ENCODE assay signal across 17 cellular contexts in genomic region chr12:62635630-62636029, GRCh38.
DNase-seq lines count a peak whose midpoint lies in the region; ATAC-seq and TF ChIP-seq lines count a peak whose summit lies in the region.
"Had no signal": no experiment of that assay in that cellular context is flagged by ENCODE, and none has a peak within 500 bp of the region (broad histone marks: within the 10 kb centered on the region; RNA-seq: fewer than 3 reads in every experiment).

No MANE protein-coding gene starts in this region.

- peaks cover 11% of the 10 kb centered on the region for H3K27me3 Mint-ChIP-seq in brain
- H3K27me3 Mint-ChIP-seq in activated naive CD4-positive, alpha-beta T cell treated with anti-CD3 and anti-CD28 coated beads for 36 hours (ENCODE audit: low read depth), result peaks cover 48% of the 10 kb centered on the region

- intact Hi-C loops in thyroid gland (cut with DNase I), result no loop called here
- intact Hi-C loops in activated naive CD4-positive, alpha-beta T cell treated with anti-CD3 and anti-CD28 coated beads for 36 hours (cut with micrococcal nuclease), result no loop called here

- peak overlapping the region in 3 of 5 experiments; percentile 14 to 58 (median 26) for H3K27ac Mint-ChIP-seq in brain
- H3K27ac Mint-ChIP-seq in activated naive CD4-positive, alpha-beta T cell treated with anti-CD3 and anti-CD28 coated beads, Interleukin-2, amount 50 U/mL, for 72 hours, result no peak overlapping the region
- no peak overlapping the region for H3K27ac Mint-ChIP-seq in activated naive CD4-positive, alpha-beta T cell treated with anti-CD3 and anti-CD28 coated beads for 36 hours
- H3K27ac Mint-ChIP-seq: CD4-positive, alpha-beta T cell; HFFc6 had no signal

- 59 to 81% methylated on average over 1 of the region's 1 CpG for WGBS in thyroid gland, 2 donors

- no peak overlapping the region for H3K4me3 Mint-ChIP-seq in brain
- no peak overlapping the region for H3K4me3 Mint-ChIP-seq in activated naive CD4-positive, alpha-beta T cell treated with anti-CD3 and anti-CD28 coated beads for 36 hours
- H3K4me3 Mint-ChIP-seq: CD4-positive, alpha-beta T cell; HFFc6 had no signal

- H3K36me3 Mint-ChIP-seq in brain, result no peaks in the 10 kb centered on the region
- peaks cover 0 to 4% of the 10 kb centered on the region in 2 donors for H3K36me3 Mint-ChIP-seq in activated naive CD4-positive, alpha-beta T cell treated with anti-CD3 and anti-CD28 coated beads, Interleukin-2, amount 50 U/mL, for 72 hours
- H3K36me3 Mint-ChIP-seq in activated naive CD4-positive, alpha-beta T cell treated with anti-CD3 and anti-CD28 coated beads for 36 hours (ENCODE audit: low read depth), result no peaks in the 10 kb centered on the region

- ATAC-seq in activated naive CD4-positive, alpha-beta T cell treated with anti-CD3 and anti-CD28 coated beads, Interleukin-2, amount 50 U/mL, for 72 hours, result no peak
- ATAC-seq in HG03095 (IDR thresholded peaks at IDR 0.05; ENCODE audit: unreplicated experiment), result no peak
- ATAC-seq: HCT116 had no signal

- in situ Hi-C loops in SK-MEL-5 (cut with HindIII; ENCODE audit: low pct_unique_long_range_greater_than_20kb, low sequenced_read_pairs), result no loop called here

- H3K27ac ChIP-seq in thyroid gland, result peak overlapping the region; percentile 16 to 70 (median 69)

- no peaks in the 10 kb centered on the region for H3K36me3 ChIP-seq in thyroid gland
- H3K36me3 ChIP-seq: BE2C had no signal

- H3K9me3 Mint-ChIP-seq in brain, result no peaks in the 10 kb centered on the region
- H3K9me3 Mint-ChIP-seq in activated naive CD4-positive, alpha-beta T cell treated with anti-CD3 and anti-CD28 coated beads, Interleukin-2, amount 50 U/mL, for 72 hours, result no peaks in the 10 kb centered on the region
- H3K9me3 Mint-ChIP-seq in activated naive CD4-positive, alpha-beta T cell treated with anti-CD3 and anti-CD28 coated beads for 36 hours, result no peaks in the 10 kb centered on the region
- H3K9me3 Mint-ChIP-seq: CD4-positive, alpha-beta T cell; HFFc6 had no signal

- DNase-seq in SK-MEL-5 (ENCODE audit: low read depth, low spot score) (peak; percentile 58), medulla oblongata (ENCODE audit: extremely low spot score) (peak; percentile 24), thyroid gland (no peak)
- DNase-seq in activated naive CD4-positive, alpha-beta T cell treated with anti-CD3 and anti-CD28 coated beads, Interleukin-2, amount 50 U/mL, for 72 hours (ENCODE audit: low spot score in 2 of 2), result no peak
- DNase-seq in activated naive CD4-positive, alpha-beta T cell treated with anti-CD3 and anti-CD28 coated beads for 36 hours, result no peak
- DNase-seq: ACHN; BE2C; C1 segment of cervical spinal cord; Caco-2; CD4-positive, alpha-beta T cell; GDM1; GOT3; H7; HFFc6 had no signal

- H3K27me3 ChIP-seq in thyroid gland, result no peaks in the 10 kb centered on the region
- H3K27me3 ChIP-seq: BE2C had no signal

- no peak overlapping the region for H3K4me3 ChIP-seq in thyroid gland (replicated peaks in 1 of 3)

- no peaks in the 10 kb centered on the region for H3K9me3 ChIP-seq in thyroid gland
- H3K9me3 ChIP-seq: BE2C, Caco-2 had no signal

- peaks cover 24 to 43% of the 10 kb centered on the region in 2 donors for H3K4me1 ChIP-seq in thyroid gland

- peaks cover 33% of the 10 kb centered on the region for H3K4me1 Mint-ChIP-seq in brain
- H3K4me1 Mint-ChIP-seq in activated naive CD4-positive, alpha-beta T cell treated with anti-CD3 and anti-CD28 coated beads for 36 hours (ENCODE audit: low read depth), result peaks cover 10% of the 10 kb centered on the region

- TF ChIP-seq POLR2A in thyroid gland (IDR thresholded peaks at IDR 0.05), result no peak

- CTCF ChIA-PET in activated naive CD4-positive, alpha-beta T cell treated with anti-CD3 and anti-CD28 coated beads for 36 hours (lab: Charles Lee), result interaction anchor here (0.6 to 1.3 kb wide), 3 partner anchors 12 to 159 kb away, joined by 3 to 4 read pairs (median 3); no protein-coding TSS in a partner anchor

- TF ChIP-seq CTCF in brain (conservative IDR thresholded peaks at IDR 0.05) (no peak), thyroid gland (IDR thresholded peaks at IDR 0.05) (no peak)

Comparison
In these comparisons a context has a peak if more than half of its experiments do, and no peak if none do; other contexts are left out.
1. DNase-seq: peak in SK-MEL-5 (single experiment) and medulla oblongata (single experiment); none in thyroid gland (0 of 2), activated naive CD4-positive, alpha-beta T cell treated with anti-CD3 and anti-CD28 coated beads, Interleukin-2, amount 50 U/mL, for 72 hours (0 of 2) and activated naive CD4-positive, alpha-beta T cell treated with anti-CD3 and anti-CD28 coated beads for 36 hours (single experiment).
2. H3K27ac Mint-ChIP-seq: peak in brain (3 of 5); none in activated naive CD4-positive, alpha-beta T cell treated with anti-CD3 and anti-CD28 coated beads, Interleukin-2, amount 50 U/mL, for 72 hours (0 of 2) and activated naive CD4-positive, alpha-beta T cell treated with anti-CD3 and anti-CD28 coated beads for 36 hours (single experiment).